1 cellular context compared by ENCODE assay signal in the genomic region with DNA sequence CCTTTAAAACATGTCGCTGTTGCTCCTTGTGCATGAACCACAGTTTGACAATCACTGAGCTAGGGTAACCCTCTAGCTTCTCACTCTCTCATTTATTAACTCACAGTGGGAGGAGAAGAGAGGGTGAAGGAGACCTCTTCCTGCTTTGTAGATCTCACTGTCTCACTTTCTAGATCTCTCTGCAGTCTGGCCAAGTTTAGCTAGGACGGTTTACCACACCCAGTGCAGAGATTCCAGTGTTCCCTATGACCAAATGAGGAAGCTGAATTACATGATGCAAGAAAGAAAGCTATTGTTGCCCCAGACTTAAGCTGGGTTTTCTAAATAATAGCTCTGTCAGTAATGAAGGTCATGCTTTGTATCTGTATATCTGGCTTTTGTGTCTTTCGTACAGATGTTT.
TF ChIP-seq lines count a peak whose summit lies in the region.

No MANE protein-coding gene starts in this region.

TF ChIP-seq in HepG2, 621 proteins besides CTCF, POLR2A, EP300 and RAD21 (continued from another document):
- TF ChIP-seq SMAD9 (CRISPR knock-in tag; IDR thresholded peaks at IDR 0.05) (no peak), ZNF550 (CRISPR knock-in tag; IDR thresholded peaks at IDR 0.05; ENCODE audit: borderline replicate concordance) (no peak), TRIM24 (CRISPR knock-in tag; IDR thresholded peaks at IDR 0.05) (no peak), SRF (IDR thresholded peaks at IDR 0.05; ENCODE audit: low read depth, low read length) (no peak), ATF7 (IDR thresholded peaks at IDR 0.05) (no peak), ATF7 (CRISPR knock-in tag; IDR thresholded peaks at IDR 0.05) (no peak), CAMTA2 (CRISPR knock-in tag; IDR thresholded peaks at IDR 0.05; ENCODE audit: borderline replicate concordance) (no peak)
- TF ChIP-seq, protein P1, sequence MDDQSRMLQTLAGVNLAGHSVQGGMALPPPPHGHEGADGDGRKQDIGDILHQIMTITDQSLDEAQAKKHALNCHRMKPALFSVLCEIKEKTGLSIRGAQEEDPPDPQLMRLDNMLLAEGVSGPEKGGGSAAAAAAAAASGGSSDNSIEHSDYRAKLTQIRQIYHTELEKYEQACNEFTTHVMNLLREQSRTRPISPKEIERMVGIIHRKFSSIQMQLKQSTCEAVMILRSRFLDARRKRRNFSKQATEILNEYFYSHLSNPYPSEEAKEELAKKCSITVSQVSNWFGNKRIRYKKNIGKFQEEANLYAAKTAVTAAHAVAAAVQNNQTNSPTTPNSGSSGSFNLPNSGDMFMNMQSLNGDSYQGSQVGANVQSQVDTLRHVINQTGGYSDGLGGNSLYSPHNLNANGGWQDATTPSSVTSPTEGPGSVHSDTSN (CRISPR knock-in tag; IDR thresholded peaks at IDR 0.05; ENCODE audit: borderline replicate concordance): no peak
- TF ChIP-seq, protein P2, sequence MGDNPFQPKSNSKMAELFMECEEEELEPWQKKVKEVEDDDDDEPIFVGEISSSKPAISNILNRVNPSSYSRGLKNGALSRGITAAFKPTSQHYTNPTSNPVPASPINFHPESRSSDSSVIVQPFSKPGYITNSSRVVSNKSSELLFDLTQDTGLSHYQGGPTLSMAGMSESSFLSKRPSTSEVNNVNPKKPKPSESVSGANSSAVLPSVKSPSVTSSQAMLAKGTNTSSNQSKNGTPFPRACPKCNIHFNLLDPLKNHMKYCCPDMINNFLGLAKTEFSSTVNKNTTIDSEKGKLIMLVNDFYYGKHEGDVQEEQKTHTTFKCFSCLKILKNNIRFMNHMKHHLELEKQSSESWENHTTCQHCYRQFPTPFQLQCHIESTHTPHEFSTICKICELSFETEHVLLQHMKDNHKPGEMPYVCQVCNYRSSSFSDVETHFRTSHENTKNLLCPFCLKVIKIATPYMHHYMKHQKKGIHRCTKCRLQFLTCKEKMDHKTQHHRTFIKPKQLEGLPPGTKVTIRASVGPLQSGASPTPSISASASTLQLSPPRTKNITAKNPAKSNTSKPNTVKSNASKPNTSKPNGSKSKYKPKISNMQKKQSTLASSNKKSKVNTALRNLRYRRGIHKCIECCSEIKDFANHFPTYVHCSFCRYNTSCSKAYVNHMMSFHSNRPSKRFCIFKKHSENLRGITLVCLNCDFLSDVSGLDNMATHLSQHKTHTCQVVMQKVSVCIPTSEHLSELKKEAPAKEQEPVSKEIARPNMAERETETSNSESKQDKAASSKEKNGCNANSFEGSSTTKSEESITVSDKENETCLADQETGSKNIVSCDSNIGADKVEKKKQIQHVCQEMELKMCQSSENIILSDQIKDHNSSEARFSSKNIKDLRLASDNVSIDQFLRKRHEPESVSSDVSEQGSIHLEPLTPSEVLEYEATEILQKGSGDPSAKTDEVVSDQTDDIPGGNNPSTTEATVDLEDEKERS (CRISPR knock-in tag; IDR thresholded peaks at IDR 0.05): no peak
- TF ChIP-seq, protein P3, sequence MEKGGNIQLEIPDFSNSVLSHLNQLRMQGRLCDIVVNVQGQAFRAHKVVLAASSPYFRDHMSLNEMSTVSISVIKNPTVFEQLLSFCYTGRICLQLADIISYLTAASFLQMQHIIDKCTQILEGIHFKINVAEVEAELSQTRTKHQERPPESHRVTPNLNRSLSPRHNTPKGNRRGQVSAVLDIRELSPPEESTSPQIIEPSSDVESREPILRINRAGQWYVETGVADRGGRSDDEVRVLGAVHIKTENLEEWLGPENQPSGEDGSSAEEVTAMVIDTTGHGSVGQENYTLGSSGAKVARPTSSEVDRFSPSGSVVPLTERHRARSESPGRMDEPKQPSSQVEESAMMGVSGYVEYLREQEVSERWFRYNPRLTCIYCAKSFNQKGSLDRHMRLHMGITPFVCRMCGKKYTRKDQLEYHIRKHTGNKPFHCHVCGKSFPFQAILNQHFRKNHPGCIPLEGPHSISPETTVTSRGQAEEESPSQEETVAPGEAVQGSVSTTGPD (CRISPR knock-in tag; IDR thresholded peaks at IDR 0.05): no peak
